Comparison of ENCODE assay signal across 1 cellular context in the genomic region with DNA sequence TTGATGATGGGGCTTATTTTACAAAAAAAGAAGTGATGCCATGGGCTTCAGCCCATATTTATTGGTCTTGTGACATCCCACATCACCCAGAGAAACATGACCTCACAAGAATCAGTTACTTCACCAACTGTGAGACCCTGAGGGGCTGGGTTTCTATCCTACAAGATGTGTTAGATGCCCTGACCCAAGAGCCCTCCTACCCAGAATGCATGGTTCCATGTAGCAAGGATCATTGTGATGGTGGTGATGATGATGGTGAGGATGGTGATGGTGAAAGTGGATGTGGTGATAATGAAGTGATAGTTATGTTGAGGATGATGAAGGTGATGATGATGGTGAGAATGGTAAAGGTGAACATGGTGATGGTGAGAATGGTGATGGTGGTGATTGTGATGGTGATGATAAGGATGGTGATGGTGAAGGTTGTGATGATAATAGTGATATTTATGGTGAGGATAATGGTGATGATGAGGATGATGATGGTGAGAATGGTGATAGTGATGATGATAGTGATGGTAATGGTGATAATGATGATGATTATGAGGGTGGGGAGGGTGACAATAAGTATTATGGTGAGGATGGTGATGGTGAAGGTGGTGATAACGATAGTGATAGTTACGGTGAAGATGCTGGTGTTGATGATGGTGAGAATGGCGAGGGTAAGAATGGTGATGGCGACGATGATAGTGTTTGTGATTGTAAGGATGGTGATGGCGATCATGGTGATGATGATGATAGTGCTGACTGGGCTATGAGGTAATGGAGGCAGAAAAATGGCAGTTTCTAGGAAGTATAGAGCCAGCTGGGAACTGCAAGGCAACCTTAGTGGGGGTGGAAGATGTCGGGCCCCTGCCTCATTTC.
A peak's percentile ranks its signal among the peaks of the same experiment; 100 is the strongest.
TF ChIP-seq lines count a peak whose summit lies in the region.
"Not testable (repeated sequence)": the region's sequence is repeated elsewhere in the genome, so short reads cannot be mapped to it uniquely, and the experiment has no call there.

No MANE protein-coding gene starts in this region.

TF ChIP-seq in HepG2, 621 proteins besides CTCF, POLR2A, EP300 and RAD21:
- peak; percentile 88 for TF ChIP-seq CREB1 (IDR thresholded peaks at IDR 0.05)
- TF ChIP-seq CREB1 (CRISPR knock-in tag; IDR thresholded peaks at IDR 0.05) = not testable (repeated sequence)
- TF ChIP-seq ZNF282 (IDR thresholded peaks at IDR 0.05; ENCODE audit: partially characterized antibody) = peak; percentile 18
TF ChIP-seq in HepG2: peak in this region for 2; not testable (repeated sequence) for 619.
